In the genomic region with DNA sequence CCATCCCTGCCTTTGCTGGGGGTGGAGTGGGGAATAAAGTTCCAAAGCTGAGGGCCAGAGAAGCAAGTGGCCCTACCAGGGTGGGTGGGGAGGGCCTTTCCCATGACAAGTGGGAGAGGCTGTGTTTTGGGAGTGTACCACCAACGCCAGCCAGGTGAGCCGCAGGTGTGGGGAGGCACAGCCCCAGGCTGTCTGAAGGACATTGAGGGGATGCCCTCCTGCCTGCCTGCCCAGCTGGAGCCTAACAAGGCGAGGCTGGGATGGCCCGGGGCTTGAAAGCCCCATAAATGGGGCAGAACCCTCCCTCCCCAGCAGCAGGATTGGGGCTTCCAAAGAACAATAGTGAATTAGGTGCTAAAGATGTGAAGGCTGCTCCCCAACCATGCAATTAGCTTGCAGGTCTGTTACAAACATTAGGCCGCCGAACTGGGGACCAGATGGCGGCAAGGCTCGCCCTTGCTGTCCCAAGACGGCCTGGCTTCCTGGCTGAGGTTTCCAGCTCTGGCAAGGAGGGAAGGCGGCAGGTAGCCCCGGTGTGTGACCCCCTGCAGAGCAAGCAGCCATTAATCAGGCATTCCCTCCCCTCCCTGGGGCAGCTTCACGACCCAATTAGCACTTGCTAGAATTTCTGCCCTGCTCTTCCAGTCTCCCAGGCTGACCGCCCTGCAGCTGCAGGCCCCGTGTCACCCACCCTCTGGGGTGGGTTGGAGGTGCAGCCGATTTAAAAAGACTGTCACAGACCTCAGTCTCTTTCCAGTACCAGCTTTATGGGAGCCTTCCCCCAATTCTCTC, we compare ENCODE assay signal across 15 cellular contexts. TPM values are rescaled to one million over a fixed set of nuclear protein-coding genes. Genes with fewer than 3 reads are reported as not detected.
"Had no signal": no experiment of that assay in that cellular context is flagged by ENCODE, and none has a peak within 500 bp of the region (broad histone marks: within the 10 kb centered on the region; RNA-seq: fewer than 3 reads in every experiment).

No MANE protein-coding gene starts in this region.

- H3K27ac Mint-ChIP-seq: activated naive CD4-positive, alpha-beta T cell treated with anti-CD3 and anti-CD28 coated beads, Interleukin-2, amount 50 U/mL, for 72 hours; progenitor cell of endocrine pancreas; stimulated activated naive B cell treated with anti-CD40 and anti-IgM and Interleukin-4, amounts not matched to agents 10 μg/mL and 1 μg/mL and 100 μg/mL, for 72 hours had no signal

- H3K4me3 Mint-ChIP-seq: stimulated activated naive B cell treated with anti-CD40 and anti-IgM and Interleukin-4, amounts not matched to agents 10 μg/mL and 1 μg/mL and 100 μg/mL, for 72 hours had no signal

- H3K4me1 Mint-ChIP-seq: stimulated activated naive B cell treated with anti-CD40 and anti-IgM and Interleukin-4, amounts not matched to agents 10 μg/mL and 1 μg/mL and 100 μg/mL, for 72 hours had no signal

- H3K36me3 Mint-ChIP-seq: activated naive CD4-positive, alpha-beta T cell treated with anti-CD3 and anti-CD28 coated beads, Interleukin-2, amount 50 U/mL, for 72 hours; stimulated activated naive B cell treated with anti-CD40 and anti-IgM and Interleukin-4, amounts not matched to agents 10 μg/mL and 1 μg/mL and 100 μg/mL, for 72 hours had no signal

- DNase-seq: activated CD4-positive, alpha-beta T cell treated with anti-CD3 and anti-CD28 coated beads for 1 hour; activated gamma-delta T cell; adrenal gland; dermis blood vessel endothelial cell; effector memory CD4-positive, alpha-beta T cell; foreskin fibroblast; kidney glomerular epithelial cell; left ventricle myocardium inferior; stimulated activated naive B cell treated with anti-CD40 and anti-IgM and Interleukin-4, amounts not matched to agents 10 μg/mL and 1 μg/mL and 100 μg/mL, for 72 hours; T-helper 2 cell; upper lobe of left lung had no signal

- H3K9me3 Mint-ChIP-seq: activated naive CD4-positive, alpha-beta T cell treated with anti-CD3 and anti-CD28 coated beads, Interleukin-2, amount 50 U/mL, for 72 hours had no signal

- ATAC-seq: activated naive CD4-positive, alpha-beta T cell treated with anti-CD3 and anti-CD28 coated beads, Interleukin-2, amount 50 U/mL, for 72 hours; stimulated activated naive B cell treated with anti-CD40 and anti-IgM and Interleukin-4, amounts not matched to agents 10 μg/mL and 1 μg/mL and 100 μg/mL, for 72 hours had no signal

RNA-seq across cellular contexts. Expression of gene FGF18, which starts 42.9 kb away (rescaled TPM):
- total RNA-seq: bronchial epithelial cell, dermis blood vessel endothelial cell, glomerular endothelial cell had no signal
